Comparison of ENCODE assay signal across 23 cellular contexts in genomic region chr2:168402531-168402930, GRCh38.
"Had no signal": no experiment of that assay in that cellular context is flagged by ENCODE, and none has a peak within 500 bp of the region (broad histone marks: within the 10 kb centered on the region; RNA-seq: fewer than 3 reads in every experiment).

No MANE protein-coding gene starts in this region.

- H3K27ac ChIP-seq: colonic mucosa, epithelial cell of prostate, esophagus squamous epithelium, gastrocnemius medialis, heart right ventricle, left lung, lower lobe of right lung had no signal

- H3K27ac Mint-ChIP-seq: dendritic cell treated with granulocyte-macrophage colony-stimulating factor and Interleukin-4, amounts not matched to agents 40 ng/mL and 50 ng/mL, for 4 days; effector memory CD8-positive, alpha-beta T cell; endodermal cell; mesothelial cell of epicardium had no signal

- H3K4me3 ChIP-seq: colonic mucosa, esophagus squamous epithelium, gastrocnemius medialis, heart right ventricle, left lung, lower lobe of right lung, mucosa of descending colon had no signal

- H3K9me3 Mint-ChIP-seq: effector memory CD8-positive, alpha-beta T cell had no signal

- ATAC-seq: effector memory CD8-positive, alpha-beta T cell; esophagus mucosa; gastrocnemius medialis; heart right ventricle; left cardiac atrium; left lung; left ventricle myocardium superior; lower lobe of right lung had no signal

- H3K9me3 ChIP-seq: colonic mucosa, gastrocnemius medialis, lower lobe of right lung, mucosa of descending colon had no signal

- H3K4me1 ChIP-seq: colonic mucosa, esophagus squamous epithelium, gastrocnemius medialis, heart right ventricle, left lung, lower lobe of right lung had no signal

- H3K27me3 Mint-ChIP-seq: dendritic cell treated with granulocyte-macrophage colony-stimulating factor and Interleukin-4, amounts not matched to agents 40 ng/mL and 50 ng/mL, for 4 days had no signal

- H3K4me3 Mint-ChIP-seq: dendritic cell treated with granulocyte-macrophage colony-stimulating factor and Interleukin-4, amounts not matched to agents 40 ng/mL and 50 ng/mL, for 4 days; effector memory CD8-positive, alpha-beta T cell; endodermal cell; mesothelial cell of epicardium had no signal

- DNase-seq: colonic mucosa; cortex of kidney; effector CD8-positive, alpha-beta T cell; effector memory CD8-positive, alpha-beta T cell; endodermal cell; erythroblast; esophagus squamous epithelium; foreskin melanocyte; gastrocnemius medialis; glutamatergic neuron; head of caudate nucleus; heart right ventricle; hypothalamus; left cardiac atrium; left lung; left ventricle myocardium superior; lower lobe of right lung; mesenchymal stem cell; mucosa of descending colon had no signal

- H3K27me3 ChIP-seq: colonic mucosa, esophagus squamous epithelium, gastrocnemius medialis, heart right ventricle, left lung had no signal

- H3K36me3 ChIP-seq: colonic mucosa, esophagus squamous epithelium, gastrocnemius medialis, heart right ventricle, left lung, lower lobe of right lung had no signal
